18 cellular contexts compared by ENCODE assay signal in genomic region chr1:202176949-202177927, GRCh38. TPM values are rescaled to one million over a fixed set of nuclear protein-coding genes. Genes with fewer than 3 reads are reported as not detected.
"Had no signal": no experiment of that assay in that cellular context is flagged by ENCODE, and none has a peak within 500 bp of the region (broad histone marks: within the 10 kb centered on the region; RNA-seq: fewer than 3 reads in every experiment).

No MANE protein-coding gene starts in this region.

- H3K27ac Mint-ChIP-seq: naive thymus-derived CD4-positive, alpha-beta T cell; stimulated activated effector memory CD8-positive, alpha-beta T cell treated with anti-CD3 and anti-CD28 coated beads, Interleukin-12 subunit alpha, Interleukin-12 subunit beta, amount 100 ng/mL, for 72 hours had no signal

- H3K36me3 Mint-ChIP-seq: naive thymus-derived CD4-positive, alpha-beta T cell; stimulated activated effector memory CD8-positive, alpha-beta T cell treated with anti-CD3 and anti-CD28 coated beads, Interleukin-12 subunit alpha, Interleukin-12 subunit beta, amount 100 ng/mL, for 72 hours had no signal

- FAIRE-seq: pancreas had no signal

- H3K27me3 ChIP-seq: ascending aorta, pancreas, sigmoid colon had no signal

- H3K9me3 ChIP-seq: ascending aorta, esophagus muscularis mucosa, pancreas, sigmoid colon, stomach had no signal

- H3K9me3 Mint-ChIP-seq: central memory CD8-positive, alpha-beta T cell; naive thymus-derived CD4-positive, alpha-beta T cell; stimulated activated effector memory CD8-positive, alpha-beta T cell treated with anti-CD3 and anti-CD28 coated beads, Interleukin-12 subunit alpha, Interleukin-12 subunit beta, amount 100 ng/mL, for 72 hours had no signal

- H3K4me3 Mint-ChIP-seq: central memory CD8-positive, alpha-beta T cell; naive thymus-derived CD4-positive, alpha-beta T cell; stimulated activated effector memory CD8-positive, alpha-beta T cell treated with anti-CD3 and anti-CD28 coated beads, Interleukin-12 subunit alpha, Interleukin-12 subunit beta, amount 100 ng/mL, for 72 hours had no signal

- H3K4me1 ChIP-seq: ascending aorta, esophagus muscularis mucosa, pancreas, sigmoid colon, stomach had no signal

- H3K4me1 Mint-ChIP-seq: central memory CD8-positive, alpha-beta T cell had no signal

- DNase-seq: activated CD4-positive, CD25-positive, alpha-beta regulatory T cell treated with anti-CD3 and anti-CD28 coated beads, Interleukin-2, amount 50 U/mL, for 72 hours; activated CD8-positive, alpha-beta memory T cell treated with anti-CD3 and anti-CD28 coated beads for 24 hours; activated CD8-positive, alpha-beta memory T cell treated with anti-CD3 and anti-CD28 coated beads, Interleukin-2, amount 50 U/mL, for 48 hours; activated effector memory CD4-positive, alpha-beta T cell treated with Interleukin-2 at 50 U/mL for 16 hours; activated naive CD4-positive, alpha-beta T cell treated with anti-CD3 and anti-CD28 coated beads, Interleukin-2, amount 50 U/mL, for 16 hours; activated T-cell treated with anti-CD3 and anti-CD28 coated beads, Interleukin-2, amount 50 U/mL, for 48 hours; cortex of kidney; mesendoderm; naive thymus-derived CD4-positive, alpha-beta T cell; sigmoid colon; stimulated activated CD4-positive, alpha-beta T cell treated with anti-CD3 and anti-CD28 coated beads, Interleukin-4, amount 100 ng/mL, for 24 hours; stomach; trophoblast cell had no signal

- H3K27me3 Mint-ChIP-seq: central memory CD8-positive, alpha-beta T cell had no signal

- H3K4me3 ChIP-seq: ascending aorta, esophagus muscularis mucosa, pancreas, sigmoid colon, stomach had no signal

- H3K27ac ChIP-seq: ascending aorta, esophagus muscularis mucosa, pancreas, sigmoid colon, stomach had no signal

- ATAC-seq: naive thymus-derived CD4-positive, alpha-beta T cell; pancreas; stimulated activated effector memory CD8-positive, alpha-beta T cell treated with anti-CD3 and anti-CD28 coated beads, Interleukin-12 subunit alpha, Interleukin-12 subunit beta, amount 100 ng/mL, for 72 hours had no signal

- H3K36me3 ChIP-seq: ascending aorta, esophagus muscularis mucosa, pancreas, sigmoid colon, stomach had no signal

RNA-seq across cellular contexts. Expression of gene PTPN7, which starts 16.8 kb away (rescaled TPM):
- total RNA-seq: ascending aorta had no signal

RNA-seq across cellular contexts. Expression of gene GPR37L1, which starts 54.5 kb away (rescaled TPM):
- total RNA-seq: ascending aorta; naive thymus-derived CD4-positive, alpha-beta T cell had no signal
